Comparison of ENCODE assay signal across 1 cellular context in the genomic region with DNA sequence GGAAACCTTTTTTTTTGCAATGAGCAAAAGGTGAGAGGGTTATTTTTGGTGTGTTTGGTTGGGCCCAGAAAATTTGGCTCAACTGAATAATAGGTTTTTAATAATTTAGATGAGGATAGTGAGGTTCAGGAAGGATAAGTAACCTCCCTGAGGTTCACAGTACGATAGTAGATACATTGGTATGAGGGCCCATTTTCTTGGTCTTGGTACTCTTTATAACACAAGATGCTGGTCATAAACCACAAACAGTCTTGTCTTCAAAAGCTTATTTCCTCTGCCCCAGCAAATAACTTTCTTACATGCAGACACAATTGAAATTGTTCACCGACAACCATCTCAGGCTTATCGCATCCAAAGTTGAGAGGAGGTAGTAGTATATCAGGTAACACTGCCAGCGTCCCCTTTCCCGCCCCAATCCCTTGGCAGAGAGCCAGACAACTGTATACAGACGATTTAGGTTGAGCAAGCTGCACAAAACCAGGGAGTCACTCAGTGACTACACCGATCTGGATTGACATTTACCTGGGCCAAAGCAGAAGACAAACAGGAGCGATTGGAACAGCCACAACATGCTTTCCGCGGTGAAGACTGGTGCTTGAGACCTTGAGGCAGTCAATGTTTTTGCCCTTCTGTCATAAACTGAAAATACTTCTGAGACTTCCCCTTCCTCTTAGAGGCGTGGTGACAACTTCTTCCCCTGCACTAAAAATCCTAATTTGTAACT.
TF ChIP-seq lines count a peak whose summit lies in the region.

A gene (minus strand): TSS at position 634 of the 724 bp plus-strand sequence. CDS start 63 bp downstream, at position 571.

TF ChIP-seq in H1, 55 proteins besides CTCF, POLR2A, EP300 and RAD21:
- TF ChIP-seq CEBPB (IDR thresholded peaks at IDR 0.05; ENCODE audit: low read depth, low read length) (no peak), SP2 (IDR thresholded peaks at IDR 0.05; ENCODE audit: low read length) (no peak), HDAC2 (IDR thresholded peaks at IDR 0.05; ENCODE audit: borderline replicate concordance in 1 of 2, low read depth in 2 of 2, low read length in 2 of 2) (no peak), TEAD4 (IDR thresholded peaks at IDR 0.05; ENCODE audit: low read depth, low read length) (no peak), ZNF274 (IDR thresholded peaks at IDR 0.05; ENCODE audit: borderline replicate concordance, extremely low read depth, low read length) (no peak), SRF (IDR thresholded peaks at IDR 0.05; ENCODE audit: low read depth, low read length) (no peak), TAF1 (IDR thresholded peaks at IDR 0.05; ENCODE audit: low read depth, low read length) (no peak)
